In the genomic region with DNA sequence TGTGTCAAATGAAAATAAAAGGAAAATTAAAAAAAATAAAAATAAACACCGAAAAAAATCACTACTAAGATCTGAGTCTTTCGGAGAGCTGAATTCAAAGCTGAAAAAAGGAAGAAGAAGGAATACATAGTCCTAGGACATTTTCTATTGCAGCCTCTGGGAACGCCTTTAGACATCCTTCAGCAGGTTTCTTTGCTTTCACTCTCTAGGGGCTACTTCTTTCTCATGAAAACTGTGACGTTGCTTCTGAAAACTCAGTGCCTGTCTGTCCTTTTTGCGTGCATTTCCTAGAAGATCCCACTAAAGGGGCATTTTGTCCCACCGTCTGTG, we compare ENCODE assay signal across 8 cellular contexts. TPM values are rescaled to one million over a fixed set of nuclear protein-coding genes. Genes with fewer than 3 reads are reported as not detected.
DNase-seq lines count a peak whose midpoint lies in the region; ATAC-seq and TF ChIP-seq lines count a peak whose summit lies in the region.

No MANE protein-coding gene starts in this region.

- peak overlapping the region; percentile 1; the same call in 1 of the 2 replicates for H3K9ac ChIP-seq in BLaER1

- H3K4me2 ChIP-seq in BLaER1, result peak overlapping the region; percentile 84

- H3K4me1 Mint-ChIP-seq in chondrocyte (ENCODE audit: low read depth), result peaks cover 40% of the 10 kb centered on the region
- peaks cover 15 to 63% (median 51%) of the 10 kb centered on the region in 4 donors for H3K4me1 Mint-ChIP-seq in naive thymus-derived CD8-positive, alpha-beta T cell

- peaks cover 8% of the 10 kb centered on the region for H3K36me3 Mint-ChIP-seq in chondrocyte (ENCODE audit: low read depth)
- H3K36me3 Mint-ChIP-seq in naive thymus-derived CD8-positive, alpha-beta T cell, result peaks cover 16 to 32% (median 19%) of the 10 kb centered on the region in 3 donors

- H3K27me3 Mint-ChIP-seq in chondrocyte (ENCODE audit: low read depth), result no peaks in the 10 kb centered on the region
- H3K27me3 Mint-ChIP-seq in naive thymus-derived CD8-positive, alpha-beta T cell, result no peaks in the 10 kb centered on the region

- no peaks in the 10 kb centered on the region for H4K20me1 ChIP-seq in BLaER1

- DNase-seq in chondrocyte (ENCODE audit: low spot score) (no peak), WERI-Rb-1 (no peak), NCI-H187 (lab: John Stamatoyannopoulos, UW) (no peak), MV-4-11 (lab: John Stamatoyannopoulos, UW) (no peak)
- no peak for DNase-seq in naive thymus-derived CD8-positive, alpha-beta T cell

- H3K9me3 Mint-ChIP-seq in chondrocyte (ENCODE audit: low read depth), result no peaks in the 10 kb centered on the region
- no peaks in the 10 kb centered on the region for H3K9me3 Mint-ChIP-seq in naive thymus-derived CD8-positive, alpha-beta T cell

- H3K27me3 ChIP-seq in BLaER1, result no peaks in the 10 kb centered on the region
- no peaks in the 10 kb centered on the region for H3K27me3 ChIP-seq in WERI-Rb-1 (ENCODE audit: insufficient read depth, low read depth, severe bottlenecking)

- H3K36me3 ChIP-seq in BLaER1 (no peaks in the 10 kb centered on the region), WERI-Rb-1 (no peaks in the 10 kb centered on the region)

- H3K4me3 ChIP-seq in BLaER1 (peak overlapping the region; percentile 63), WERI-Rb-1 (ENCODE audit: low read depth, low read length) (no peak overlapping the region)

- POLR2A ChIA-PET in naive thymus-derived CD8-positive, alpha-beta T cell (lab: Charles Lee), result interaction anchor here (0.6 to 4.8 kb wide), 17 partner anchors 20 to 1490 kb away, joined by 3 to 93 read pairs (median 5); partner anchors contain the start of genes GLS and NABP1

- peaks cover 17% of the 10 kb centered on the region for H3K4me1 ChIP-seq in BLaER1

- H3K4me3 Mint-ChIP-seq in chondrocyte (ENCODE audit: unreplicated experiment), result peak overlapping the region; percentile 80
- peak overlapping the region; percentile 62 to 98 (median 96) for H3K4me3 Mint-ChIP-seq in naive thymus-derived CD8-positive, alpha-beta T cell

- TF ChIP-seq CTCF in chondrocyte (IDR thresholded peaks at IDR 0.05) (no peak), WERI-Rb-1 (IDR thresholded peaks at IDR 0.05; ENCODE audit: low read depth, low read length) (no peak)

- ATAC-seq in GM21360 (IDR thresholded peaks at IDR 0.05; ENCODE audit: unreplicated experiment) (peak; percentile 22), HG03571 (IDR thresholded peaks at IDR 0.05; ENCODE audit: unreplicated experiment) (peak; percentile 13)
- peak; percentile 3 to 15 for ATAC-seq in naive thymus-derived CD8-positive, alpha-beta T cell

- H3K27ac ChIP-seq in BLaER1 (no peak overlapping the region), WERI-Rb-1 (no peak overlapping the region)

- H3K9me3 ChIP-seq in BLaER1 (no peaks in the 10 kb centered on the region), WERI-Rb-1 (ENCODE audit: severe bottlenecking) (no peaks in the 10 kb centered on the region)

- peak overlapping the region; percentile 4 for H3K27ac Mint-ChIP-seq in chondrocyte (ENCODE audit: unreplicated experiment)
- H3K27ac Mint-ChIP-seq in naive thymus-derived CD8-positive, alpha-beta T cell, result peak overlapping the region; percentile 90 to 99 (median 98)

RNA-seq across cellular contexts. Expression of gene STAT4, which starts 0.7 kb away (rescaled TPM):
- 1.3 to 12.4 TPM (median 11.5 TPM) in 3 replicates for total RNA-seq in chondrocyte
- total RNA-seq in naive thymus-derived CD8-positive, alpha-beta T cell, result 100 to 1,000 TPM; 134 to 137 TPM
- polyA plus RNA-seq in naive thymus-derived CD8-positive, alpha-beta T cell, result 10 to 100 TPM; 63.2 to 75.8 (median 73.7) TPM

Comparison
In these comparisons a context has a peak if more than half of its experiments do, and no peak if none do; other contexts are left out.
1. RNA of gene STAT4, which starts 0.7 kb away (total RNA-seq): 134 to 137 TPM in naive thymus-derived CD8-positive, alpha-beta T cell; 1.3 to 12.4 TPM in chondrocyte; every median in the first group is over 10 times any median in the second.
2. Peak in every context shown above with its lines, with median percentiles within 50 percentile points of each other: ATAC-seq.